In the genomic region with DNA sequence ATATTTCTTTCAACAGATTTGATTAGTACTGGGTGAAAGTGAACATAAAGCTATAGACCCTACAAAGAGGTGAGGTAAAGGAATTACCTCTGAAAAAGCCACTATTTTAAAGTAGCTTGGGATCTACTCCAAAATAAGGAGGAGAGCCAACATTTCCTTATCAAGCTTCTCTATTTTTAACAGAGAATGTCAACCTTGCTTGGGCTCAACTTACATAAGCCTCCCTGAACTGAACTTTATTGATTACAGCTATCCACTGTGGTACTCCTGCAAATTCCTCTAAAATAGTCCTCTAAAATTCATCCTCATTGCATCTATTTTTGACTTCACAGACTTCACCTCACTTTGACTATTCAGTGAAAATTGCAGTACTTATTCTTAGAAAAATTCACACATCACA, we compare ENCODE assay signal across 2 cellular contexts.
TF ChIP-seq lines count a peak whose summit lies in the region.

No MANE protein-coding gene starts in this region.

TF ChIP-seq in HepG2, 621 proteins besides CTCF, POLR2A, EP300 and RAD21:
- TF ChIP-seq ZNF205 (CRISPR knock-in tag; IDR thresholded peaks at IDR 0.05) (no peak), HNRNPL (IDR thresholded peaks at IDR 0.05; ENCODE audit: low read depth, low read length) (no peak), TOE1 (CRISPR knock-in tag; IDR thresholded peaks at IDR 0.05) (no peak), UBTF (CRISPR knock-in tag; IDR thresholded peaks at IDR 0.05) (no peak), ZNF598 (CRISPR knock-in tag; IDR thresholded peaks at IDR 0.05; ENCODE audit: borderline replicate concordance) (no peak), HOMEZ (CRISPR knock-in tag; IDR thresholded peaks at IDR 0.05; ENCODE audit: low read depth) (no peak), DNMT3B (CRISPR knock-in tag; conservative IDR thresholded peaks at IDR 0.05) (no peak), NRL (CRISPR knock-in tag; IDR thresholded peaks at IDR 0.05; ENCODE audit: borderline replicate concordance) (no peak), MXD4 (CRISPR knock-in tag; IDR thresholded peaks at IDR 0.05) (no peak), PCBP1 (IDR thresholded peaks at IDR 0.05; ENCODE audit: borderline replicate concordance, low read depth, low read length) (no peak), ZNF276 (CRISPR knock-in tag; IDR thresholded peaks at IDR 0.05; ENCODE audit: low read depth) (no peak), KDM2A (CRISPR knock-in tag; IDR thresholded peaks at IDR 0.05; ENCODE audit: borderline replicate concordance, low read depth) (no peak), SETDB1 (CRISPR knock-in tag; IDR thresholded peaks at IDR 0.05; ENCODE audit: borderline replicate concordance) (no peak), RAD51 (IDR thresholded peaks at IDR 0.05; ENCODE audit: borderline replicate concordance) (no peak), ZSCAN29 (CRISPR knock-in tag; conservative IDR thresholded peaks at IDR 0.05) (no peak), MTF1 (CRISPR knock-in tag; IDR thresholded peaks at IDR 0.05) (no peak), FOXA3 (CRISPR knock-in tag; IDR thresholded peaks at IDR 0.05) (no peak)
- TF ChIP-seq, protein P1, sequence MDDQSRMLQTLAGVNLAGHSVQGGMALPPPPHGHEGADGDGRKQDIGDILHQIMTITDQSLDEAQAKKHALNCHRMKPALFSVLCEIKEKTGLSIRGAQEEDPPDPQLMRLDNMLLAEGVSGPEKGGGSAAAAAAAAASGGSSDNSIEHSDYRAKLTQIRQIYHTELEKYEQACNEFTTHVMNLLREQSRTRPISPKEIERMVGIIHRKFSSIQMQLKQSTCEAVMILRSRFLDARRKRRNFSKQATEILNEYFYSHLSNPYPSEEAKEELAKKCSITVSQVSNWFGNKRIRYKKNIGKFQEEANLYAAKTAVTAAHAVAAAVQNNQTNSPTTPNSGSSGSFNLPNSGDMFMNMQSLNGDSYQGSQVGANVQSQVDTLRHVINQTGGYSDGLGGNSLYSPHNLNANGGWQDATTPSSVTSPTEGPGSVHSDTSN (CRISPR knock-in tag; IDR thresholded peaks at IDR 0.05; ENCODE audit: borderline replicate concordance), result no peak

TF ChIP-seq in GM12878, 131 proteins besides CTCF, POLR2A, EP300 and RAD21:
- TF ChIP-seq RFX5 (IDR thresholded peaks at IDR 0.05; ENCODE audit: low read depth, low read length) (no peak), JUND (IDR thresholded peaks at IDR 0.05; ENCODE audit: low read depth, low read length) (no peak), KDM1A (IDR thresholded peaks at IDR 0.05; ENCODE audit: borderline replicate concordance) (no peak), ESRRA (IDR thresholded peaks at IDR 0.05; ENCODE audit: low read length) (no peak), CBFB (IDR thresholded peaks at IDR 0.05; ENCODE audit: low read depth) (no peak), SP1 (IDR thresholded peaks at IDR 0.05; ENCODE audit: low read depth, low read length) (no peak), NFYA (IDR thresholded peaks at IDR 0.05; ENCODE audit: borderline replicate concordance, low read depth, low read length) (no peak), ZNF274 (IDR thresholded peaks at IDR 0.05; ENCODE audit: insufficient read depth, insufficient read length) (no peak), ZSCAN29 (IDR thresholded peaks at IDR 0.05) (no peak)
- TF ChIP-seq, protein P2, sequence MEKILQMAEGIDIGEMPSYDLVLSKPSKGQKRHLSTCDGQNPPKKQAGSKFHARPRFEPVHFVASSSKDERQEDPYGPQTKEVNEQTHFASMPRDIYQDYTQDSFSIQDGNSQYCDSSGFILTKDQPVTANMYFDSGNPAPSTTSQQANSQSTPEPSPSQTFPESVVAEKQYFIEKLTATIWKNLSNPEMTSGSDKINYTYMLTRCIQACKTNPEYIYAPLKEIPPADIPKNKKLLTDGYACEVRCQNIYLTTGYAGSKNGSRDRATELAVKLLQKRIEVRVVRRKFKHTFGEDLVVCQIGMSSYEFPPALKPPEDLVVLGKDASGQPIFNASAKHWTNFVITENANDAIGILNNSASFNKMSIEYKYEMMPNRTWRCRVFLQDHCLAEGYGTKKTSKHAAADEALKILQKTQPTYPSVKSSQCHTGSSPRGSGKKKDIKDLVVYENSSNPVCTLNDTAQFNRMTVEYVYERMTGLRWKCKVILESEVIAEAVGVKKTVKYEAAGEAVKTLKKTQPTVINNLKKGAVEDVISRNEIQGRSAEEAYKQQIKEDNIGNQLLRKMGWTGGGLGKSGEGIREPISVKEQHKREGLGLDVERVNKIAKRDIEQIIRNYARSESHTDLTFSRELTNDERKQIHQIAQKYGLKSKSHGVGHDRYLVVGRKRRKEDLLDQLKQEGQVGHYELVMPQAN (conservative IDR thresholded peaks at IDR 0.05), result no peak
- TF ChIP-seq, protein P3, sequence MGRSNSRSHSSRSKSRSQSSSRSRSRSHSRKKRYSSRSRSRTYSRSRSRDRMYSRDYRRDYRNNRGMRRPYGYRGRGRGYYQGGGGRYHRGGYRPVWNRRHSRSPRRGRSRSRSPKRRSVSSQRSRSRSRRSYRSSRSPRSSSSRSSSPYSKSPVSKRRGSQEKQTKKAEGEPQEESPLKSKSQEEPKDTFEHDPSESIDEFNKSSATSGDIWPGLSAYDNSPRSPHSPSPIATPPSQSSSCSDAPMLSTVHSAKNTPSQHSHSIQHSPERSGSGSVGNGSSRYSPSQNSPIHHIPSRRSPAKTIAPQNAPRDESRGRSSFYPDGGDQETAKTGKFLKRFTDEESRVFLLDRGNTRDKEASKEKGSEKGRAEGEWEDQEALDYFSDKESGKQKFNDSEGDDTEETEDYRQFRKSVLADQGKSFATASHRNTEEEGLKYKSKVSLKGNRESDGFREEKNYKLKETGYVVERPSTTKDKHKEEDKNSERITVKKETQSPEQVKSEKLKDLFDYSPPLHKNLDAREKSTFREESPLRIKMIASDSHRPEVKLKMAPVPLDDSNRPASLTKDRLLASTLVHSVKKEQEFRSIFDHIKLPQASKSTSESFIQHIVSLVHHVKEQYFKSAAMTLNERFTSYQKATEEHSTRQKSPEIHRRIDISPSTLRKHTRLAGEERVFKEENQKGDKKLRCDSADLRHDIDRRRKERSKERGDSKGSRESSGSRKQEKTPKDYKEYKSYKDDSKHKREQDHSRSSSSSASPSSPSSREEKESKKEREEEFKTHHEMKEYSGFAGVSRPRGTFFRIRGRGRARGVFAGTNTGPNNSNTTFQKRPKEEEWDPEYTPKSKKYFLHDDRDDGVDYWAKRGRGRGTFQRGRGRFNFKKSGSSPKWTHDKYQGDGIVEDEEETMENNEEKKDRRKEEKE (IDR thresholded peaks at IDR 0.05), result no peak
